27 cellular contexts compared by ENCODE assay signal in genomic region chr12:46887870-46888269, GRCh38.
"Had no signal": no experiment of that assay in that cellular context is flagged by ENCODE, and none has a peak within 500 bp of the region (broad histone marks: within the 10 kb centered on the region; RNA-seq: fewer than 3 reads in every experiment).

No MANE protein-coding gene starts in this region.

- H3K27me3 ChIP-seq: adrenal gland, body of pancreas, colonic mucosa, esophagus squamous epithelium, gastroesophageal sphincter, heart right ventricle had no signal

- H3K4me1 ChIP-seq: adrenal gland, body of pancreas, colonic mucosa, esophagus squamous epithelium, gastroesophageal sphincter had no signal

- DNase-seq: activated CD4-positive, alpha-beta memory T cell treated with anti-CD3 and anti-CD28 coated beads for 36 hours; activated CD4-positive, alpha-beta T cell treated with anti-CD3 and anti-CD28 coated beads for 36 hours; activated CD4-positive, alpha-beta T cell treated with anti-CD3 and anti-CD28 coated beads, Interleukin-2, amount 10 ng/mL, durations not matched to agents 24 days and 14 days; activated CD4-positive, CD25-positive, alpha-beta regulatory T cell; activated CD4-positive, CD25-positive, alpha-beta regulatory T cell treated with anti-CD3 and anti-CD28 coated beads, Interleukin-2, amount 50 U/mL, for 72 hours; activated CD8-positive, alpha-beta memory T cell treated with anti-CD3 and anti-CD28 coated beads, Interleukin-2, amount 10 ng/mL, durations not matched to agents 7 days and 5 days; activated CD8-positive, alpha-beta memory T cell treated with anti-CD3 and anti-CD28 coated beads, Interleukin-2, amount 50 U/mL, for 4 hours; activated CD8-positive, alpha-beta T cell treated with anti-CD3 and anti-CD28 coated beads, Interleukin-2, amount 10 ng/mL, durations not matched to agents 7 days and 5 days; activated effector memory CD4-positive, alpha-beta T cell treated with anti-CD3 and anti-CD28 coated beads, Interleukin-2, amount 50 U/mL, for 16 hours; activated naive CD4-positive, alpha-beta T cell treated with anti-CD3 and anti-CD28 coated beads for 36 hours; activated naive CD8-positive, alpha-beta T cell treated with anti-CD3 and anti-CD28 coated beads for 36 hours; activated naive CD8-positive, alpha-beta T cell treated with anti-CD3 and anti-CD28 coated beads, Interleukin-2, amount 50 U/mL, for 24 hours; activated T-cell treated with anti-CD3 and anti-CD28 coated beads, Interleukin-2, amount 50 U/mL, for 1 hour; activated T-cell treated with anti-CD3 and anti-CD28 coated beads, Interleukin-2, amount 50 U/mL, for 48 hours; adrenal gland; amygdala; aorta; body of pancreas; caudate nucleus; colonic mucosa; effector CD8-positive, alpha-beta T cell; esophagus squamous epithelium; foreskin melanocyte; heart right ventricle; T-helper 17 cell had no signal

- H3K9me3 ChIP-seq: adrenal gland, body of pancreas, colonic mucosa, esophagus squamous epithelium had no signal

- ATAC-seq: activated CD4-positive, alpha-beta T cell treated with anti-CD3 and anti-CD28 coated beads for 36 hours; activated CD8-positive, alpha-beta memory T cell treated with anti-CD3 and anti-CD28 coated beads, Interleukin-2, amount 10 ng/mL, durations not matched to agents 7 days and 5 days; activated CD8-positive, alpha-beta T cell treated with anti-CD3 and anti-CD28 coated beads, Interleukin-2, amount 10 ng/mL, durations not matched to agents 7 days and 5 days; activated naive CD8-positive, alpha-beta T cell treated with anti-CD3 and anti-CD28 coated beads, Interleukin-2, amount 50 U/mL, for 24 hours; body of pancreas; gastroesophageal sphincter; heart right ventricle; T-helper 17 cell had no signal

- H3K4me3 ChIP-seq: adrenal gland, body of pancreas, colonic mucosa, esophagus squamous epithelium, gastroesophageal sphincter, heart right ventricle had no signal

- H3K36me3 ChIP-seq: adrenal gland, colonic mucosa, esophagus squamous epithelium, gastroesophageal sphincter, heart right ventricle had no signal

- H3K27ac ChIP-seq: adrenal gland, body of pancreas, colonic mucosa, epithelial cell of prostate, esophagus squamous epithelium, gastroesophageal sphincter, heart right ventricle had no signal
